ENCODE assay signal across 1 cellular context in genomic region chr3:57385498-57385897, GRCh38.
A peak's percentile ranks its signal among the peaks of the same experiment; 100 is the strongest.
TF ChIP-seq lines count a peak whose summit lies in the region.

No MANE protein-coding gene starts in this region.

TF ChIP-seq in HepG2, 621 proteins besides CTCF, POLR2A, EP300 and RAD21 (continued from another document and continues in another):
- TF ChIP-seq ZGPAT (CRISPR knock-in tag; IDR thresholded peaks at IDR 0.05) (peak; percentile 26; the same call in 1 of the 2 replicates), ZNF772 (CRISPR knock-in tag; IDR thresholded peaks at IDR 0.05) (peak; percentile 47; the same call in 1 of the 2 replicates), LCORL (IDR thresholded peaks at IDR 0.05) (no peak), LCORL (CRISPR knock-in tag; IDR thresholded peaks at IDR 0.05) (peak; percentile 64; the same call in 1 of the 2 replicates), ARNTL (CRISPR knock-in tag; IDR thresholded peaks at IDR 0.05) (no peak), NR2C2 (CRISPR knock-in tag; IDR thresholded peaks at IDR 0.05; ENCODE audit: borderline replicate concordance) (peak; percentile 63; the same call in 1 of the 2 replicates), ZMYM2 (CRISPR knock-in tag; IDR thresholded peaks at IDR 0.05) (0 out of 2 replicates have a peak, but pooled peaks have one; percentile 63), CBX1 (IDR thresholded peaks at IDR 0.05; ENCODE audit: low read depth) (no peak), CEBPG (CRISPR knock-in tag; IDR thresholded peaks at IDR 0.05) (peak; percentile 60; the same call in 1 of the 2 replicates), STAG1 (CRISPR knock-in tag; IDR thresholded peaks at IDR 0.05) (peak; percentile 30; the same call in 1 of the 2 replicates), HNF4G (IDR thresholded peaks at IDR 0.05; ENCODE audit: borderline replicate concordance, low read depth, low read length) (peak; percentile 49; the same call in 1 of the 2 replicates), HNF4G (CRISPR knock-in tag; IDR thresholded peaks at IDR 0.05; ENCODE audit: borderline replicate concordance, low read depth) (no peak), HMG20A (CRISPR knock-in tag; IDR thresholded peaks at IDR 0.05; ENCODE audit: borderline replicate concordance) (peak; percentile 62; the same call in 1 of the 2 replicates), ZNF609 (CRISPR knock-in tag; IDR thresholded peaks at IDR 0.05; ENCODE audit: borderline replicate concordance) (peak; percentile 31; the same call in 1 of the 2 replicates), ARNT2 (CRISPR knock-in tag; IDR thresholded peaks at IDR 0.05; ENCODE audit: low read depth) (0 out of 2 replicates have a peak, but pooled peaks have one; percentile 21), THAP7 (CRISPR knock-in tag; IDR thresholded peaks at IDR 0.05) (0 out of 2 replicates have a peak, but pooled peaks have one; percentile 42), ZNF460 (CRISPR knock-in tag; IDR thresholded peaks at IDR 0.05; ENCODE audit: borderline replicate concordance) (peak; percentile 87), ZNF557 (CRISPR knock-in tag; IDR thresholded peaks at IDR 0.05) (no peak), CREB1 (IDR thresholded peaks at IDR 0.05) (no peak), CREB1 (CRISPR knock-in tag; IDR thresholded peaks at IDR 0.05) (no peak), ZFP1 (CRISPR knock-in tag; IDR thresholded peaks at IDR 0.05) (0 out of 2 replicates have a peak, but pooled peaks have one; percentile 44), MED1 (CRISPR knock-in tag; IDR thresholded peaks at IDR 0.05) (peak; percentile 54; the same call in 1 of the 2 replicates), ZFP90 (CRISPR knock-in tag; IDR thresholded peaks at IDR 0.05; ENCODE audit: borderline replicate concordance) (no peak), CEBPB (IDR thresholded peaks at IDR 0.05; ENCODE audit: borderline replicate concordance, low read depth, low read length) (peak; percentile 45; the same call in 1 of the 2 replicates), KDM6A (CRISPR knock-in tag; IDR thresholded peaks at IDR 0.05; ENCODE audit: low read depth) (no peak), KAT8 (CRISPR knock-in tag; IDR thresholded peaks at IDR 0.05) (0 out of 2 replicates have a peak, but pooled peaks have one; percentile 43), SALL1 (CRISPR knock-in tag; IDR thresholded peaks at IDR 0.05) (peak; percentile 94), ZNF331 (CRISPR knock-in tag; IDR thresholded peaks at IDR 0.05) (peak; percentile 70), POGZ (CRISPR knock-in tag; IDR thresholded peaks at IDR 0.05) (peak; percentile 78), MIER3 (CRISPR knock-in tag; IDR thresholded peaks at IDR 0.05; ENCODE audit: borderline replicate concordance) (peak; percentile 56; the same call in 1 of the 2 replicates), RARA (CRISPR knock-in tag; IDR thresholded peaks at IDR 0.05) (peak; percentile 80), ZNF770 (CRISPR knock-in tag; IDR thresholded peaks at IDR 0.05) (peak; percentile 25; the same call in 1 of the 2 replicates), ZNF558 (CRISPR knock-in tag; IDR thresholded peaks at IDR 0.05; ENCODE audit: borderline replicate concordance) (no peak), FOXP1 (IDR thresholded peaks at IDR 0.05) (no peak), FOXP1 (CRISPR knock-in tag; IDR thresholded peaks at IDR 0.05) (peak; percentile 56; the same call in 1 of the 2 replicates), RXRA (CRISPR knock-in tag; IDR thresholded peaks at IDR 0.05) (peak; percentile 77; the same call in 1 of the 2 replicates), HOMEZ (CRISPR knock-in tag; IDR thresholded peaks at IDR 0.05; ENCODE audit: low read depth) (peak; percentile 52; the same call in 1 of the 2 replicates), ISL2 (CRISPR knock-in tag; IDR thresholded peaks at IDR 0.05) (peak; percentile 72; the same call in 1 of the 2 replicates), HOXA3 (CRISPR knock-in tag; IDR thresholded peaks at IDR 0.05) (peak; percentile 66), ZNF788 (CRISPR knock-in tag; IDR thresholded peaks at IDR 0.05; ENCODE audit: borderline replicate concordance) (peak; percentile 51; the same call in 1 of the 2 replicates), ZNF574 (CRISPR knock-in tag; IDR thresholded peaks at IDR 0.05) (0 out of 2 replicates have a peak, but pooled peaks have one; percentile 31), LRRFIP1 (CRISPR knock-in tag; conservative IDR thresholded peaks at IDR 0.05) (no peak), ZFY (CRISPR knock-in tag; IDR thresholded peaks at IDR 0.05) (no peak), SOX13 (IDR thresholded peaks at IDR 0.05) (no peak), SOX13 (CRISPR knock-in tag; conservative IDR thresholded peaks at IDR 0.05 in 1 of 2, IDR thresholded peaks at IDR 0.05 in 1 of 2) (peak in 1 of 2 experiments; percentile 72; a peak in 2 of 4 replicates), ZBTB14 (CRISPR knock-in tag; IDR thresholded peaks at IDR 0.05) (no peak), ZMYM4 (CRISPR knock-in tag; IDR thresholded peaks at IDR 0.05) (peak; percentile 83), ZBTB42 (CRISPR knock-in tag; IDR thresholded peaks at IDR 0.05) (0 out of 2 replicates have a peak, but pooled peaks have one; percentile 61)
